Comparison of ENCODE assay signal across 20 cellular contexts in genomic region chr13:19283836-19284235, GRCh38.
A peak's percentile ranks its signal among the peaks of the same experiment; 100 is the strongest.
DNase-seq lines count a peak whose midpoint lies in the region; ATAC-seq, FAIRE-seq and TF ChIP-seq lines count a peak whose summit lies in the region.
"Had no signal": no experiment of that assay in that cellular context is flagged by ENCODE, and none has a peak within 500 bp of the region (broad histone marks: within the 10 kb centered on the region; RNA-seq: fewer than 3 reads in every experiment).

No MANE protein-coding gene starts in this region.

- no peaks in the 10 kb centered on the region for H3K36me3 ChIP-seq in bronchial epithelial cell (ENCODE audit: control insufficient read depth, insufficient read depth, low read length)
- H3K36me3 ChIP-seq in lower lobe of right lung, result no peaks in the 10 kb centered on the region
- no peaks in the 10 kb centered on the region for H3K36me3 ChIP-seq in upper lobe of right lung
- H3K36me3 ChIP-seq: BLaER1 treated with 17β-estradiol and CSF1 and Interleukin-3, amounts not matched to agents 10 nM and 100 nM had no signal

- no peaks in the 10 kb centered on the region for H3K4me1 ChIP-seq in lower lobe of right lung
- H3K4me1 ChIP-seq in upper lobe of right lung, result no peaks in the 10 kb centered on the region
- H3K4me1 ChIP-seq: A549; BLaER1 treated with 17β-estradiol and CSF1 and Interleukin-3, amounts not matched to agents 10 nM and 100 nM; Caco-2 had no signal

- intact Hi-C loops in lower lobe of right lung (cut with DNase I), result no loop called here
- intact Hi-C loops in upper lobe of right lung (cut with DNase I), result no loop called here

- no peak overlapping the region for H3K27ac ChIP-seq in lower lobe of right lung
- no peak overlapping the region for H3K27ac ChIP-seq in upper lobe of right lung
- H3K27ac ChIP-seq: 22Rv1; A549; BLaER1 treated with 17β-estradiol and CSF1 and Interleukin-3, amounts not matched to agents 10 nM and 100 nM; C4-2B had no signal

- ATAC-seq in lower lobe of right lung (peak; percentile 59 to 90), upper lobe of right lung (peak; percentile 72), HG03432 (IDR thresholded peaks at IDR 0.05; ENCODE audit: unreplicated experiment) (no peak)
- ATAC-seq: A549; CD8-positive, alpha-beta T cell had no signal

- FAIRE-seq in bronchial epithelial cell (lab: Jason Lieb, UNC), result peak; percentile 58
- FAIRE-seq: A549, D721Med, G401.6, GM12891, GM18507 had no signal

- H3K27me3 ChIP-seq in bronchial epithelial cell (ENCODE audit: control insufficient read depth, insufficient read depth, low read length) (no peaks in the 10 kb centered on the region), lower lobe of right lung (ENCODE audit: low read depth) (no peaks in the 10 kb centered on the region), upper lobe of right lung (no peaks in the 10 kb centered on the region)
- H3K27me3 ChIP-seq: BLaER1 treated with 17β-estradiol and CSF1 and Interleukin-3, amounts not matched to agents 10 nM and 100 nM had no signal

- H3K9me3 ChIP-seq in lower lobe of right lung, result no peaks in the 10 kb centered on the region
- H3K9me3 ChIP-seq in upper lobe of right lung, result no peaks in the 10 kb centered on the region
- H3K9me3 ChIP-seq: A549; BLaER1 treated with 17β-estradiol and CSF1 and Interleukin-3, amounts not matched to agents 10 nM and 100 nM; Caco-2 had no signal

- H3K4me3 ChIP-seq in bronchial epithelial cell (ENCODE audit: low read depth, low read length), result no peak overlapping the region
- H3K4me3 ChIP-seq in lower lobe of right lung, result no peak overlapping the region
- H3K4me3 ChIP-seq in upper lobe of right lung, result no peak overlapping the region
- H3K4me3 ChIP-seq: A549; BLaER1 treated with 17β-estradiol and CSF1 and Interleukin-3, amounts not matched to agents 10 nM and 100 nM had no signal

- TF ChIP-seq CTCF in bronchial epithelial cell (IDR thresholded peaks at IDR 0.05; ENCODE audit: insufficient read depth, low read length, severe bottlenecking) (no peak), lower lobe of right lung (IDR thresholded peaks at IDR 0.05) (no peak), upper lobe of right lung (IDR thresholded peaks at IDR 0.05) (no peak)

- DNase-seq in bronchial epithelial cell (ENCODE audit: low read depth), result no peak
- DNase-seq in lower lobe of right lung, result no peak
- DNase-seq in upper lobe of right lung, result no peak
- no peak for DNase-seq in NCI-H1092 (lab: John Stamatoyannopoulos, UW)
- DNase-seq: AML-193; Caco-2; Calu3; CD4-positive, alpha-beta T cell; CD8-positive, alpha-beta T cell; DMS79 treated with DMSO at 0.1 percent for 48 hours; GF-D8 had no signal
